ENCODE assay signal across 13 cellular contexts in genomic region chr7:101804087-101804631, GRCh38. TPM values are rescaled to one million over a fixed set of nuclear protein-coding genes. Genes with fewer than 3 reads are reported as not detected.
DNase-seq lines count a peak whose midpoint lies in the region; ATAC-seq and TF ChIP-seq lines count a peak whose summit lies in the region.
"Had no signal": no experiment of that assay in that cellular context is flagged by ENCODE, and none has a peak within 500 bp of the region (broad histone marks: within the 10 kb centered on the region; RNA-seq: fewer than 3 reads in every experiment).

No MANE protein-coding gene starts in this region.

- no peaks in the 10 kb centered on the region for H3K36me3 Mint-ChIP-seq in activated CD8-positive, alpha-beta T cell treated with anti-CD3 and anti-CD28 coated beads for 36 hours (ENCODE audit: low read depth)

- intact Hi-C loops in activated CD8-positive, alpha-beta T cell treated with anti-CD3 and anti-CD28 coated beads for 36 hours (cut with micrococcal nuclease) = no loop called here
- intact Hi-C loops in upper lobe of right lung (cut with DNase I) = no loop called here

- no peak overlapping the region for H3K27ac ChIP-seq in upper lobe of right lung
- H3K27ac ChIP-seq: sigmoid colon had no signal

- CTCF ChIA-PET in activated CD8-positive, alpha-beta T cell treated with anti-CD3 and anti-CD28 coated beads for 36 hours (lab: Charles Lee) = interaction anchor here (1.0 kb wide), 2 partner anchors 60 to 201 kb away, joined by 3 read pairs; no protein-coding TSS in a partner anchor

- TF ChIP-seq CTCF in activated CD8-positive, alpha-beta T cell treated with anti-CD3 and anti-CD28 coated beads for 36 hours (IDR thresholded peaks at IDR 0.05) = no peak
- TF ChIP-seq CTCF in upper lobe of right lung (IDR thresholded peaks at IDR 0.05) = no peak

- no peaks in the 10 kb centered on the region for H3K36me3 ChIP-seq in upper lobe of right lung
- H3K36me3 ChIP-seq: sigmoid colon had no signal

- H3K9me3 Mint-ChIP-seq in stimulated activated naive CD8-positive, alpha-beta T cell treated with anti-CD3 and anti-CD28 coated beads, Interleukin-15, amount 100 ng/mL, for 72 hours = no peaks in the 10 kb centered on the region
- no peaks in the 10 kb centered on the region for H3K9me3 Mint-ChIP-seq in activated CD8-positive, alpha-beta T cell treated with anti-CD3 and anti-CD28 coated beads for 36 hours

- POLR2A ChIA-PET in activated CD8-positive, alpha-beta T cell treated with anti-CD3 and anti-CD28 coated beads for 36 hours (lab: Charles Lee) = interaction anchor here (1.2 kb wide), 1 partner anchor 57 kb away, joined by 3 read pairs; no protein-coding TSS in a partner anchor

- peak; percentile 7 for ATAC-seq in stimulated activated naive CD8-positive, alpha-beta T cell treated with anti-CD3 and anti-CD28 coated beads, Interleukin-15, amount 100 ng/mL, for 72 hours
- ATAC-seq in stimulated activated naive CD8-positive, alpha-beta T cell treated with anti-CD3 and anti-CD28 coated beads, Interleukin-15, Interleukin-2, amounts not matched to agents 100 U/mL and 50 U/mL, for 24 hours = no peak
- ATAC-seq in activated CD8-positive, alpha-beta T cell treated with anti-CD3 and anti-CD28 coated beads for 36 hours = peak; percentile 64
- peak; percentile 72 for ATAC-seq in upper lobe of right lung

- DNase-seq in stimulated activated naive CD8-positive, alpha-beta T cell treated with anti-CD3 and anti-CD28 coated beads, Interleukin-15, amount 100 ng/mL, for 72 hours = no peak
- no peak for DNase-seq in stimulated activated naive CD8-positive, alpha-beta T cell treated with anti-CD3 and anti-CD28 coated beads, Interleukin-15, Interleukin-2, amounts not matched to agents 100 U/mL and 50 U/mL, for 24 hours
- peak; percentile 28 for DNase-seq in activated CD8-positive, alpha-beta T cell treated with anti-CD3 and anti-CD28 coated beads for 36 hours
- DNase-seq in iPS-NIHi11 (ENCODE audit: low spot score) (peak; percentile 48), upper lobe of right lung (no peak), SHP77 (lab: John Stamatoyannopoulos, UW) (no peak), inferior parietal cortex (ENCODE audit: extremely low spot score) (no peak), NCI-H524 (lab: John Stamatoyannopoulos, UW) (no peak)
- DNase-seq: activated CD4-positive, CD25-positive, alpha-beta regulatory T cell treated with anti-CD3 and anti-CD28 coated beads, Interleukin-2, amount 50 U/mL, for 72 hours; C1 segment of cervical spinal cord; KG1; Right ventricle myocardium superior; sigmoid colon had no signal

- H3K4me1 Mint-ChIP-seq in stimulated activated naive CD8-positive, alpha-beta T cell treated with anti-CD3 and anti-CD28 coated beads, Interleukin-15, amount 100 ng/mL, for 72 hours = peaks cover 26% of the 10 kb centered on the region
- H3K4me1 Mint-ChIP-seq in activated CD8-positive, alpha-beta T cell treated with anti-CD3 and anti-CD28 coated beads for 36 hours (ENCODE audit: low read depth) = peaks cover 22% of the 10 kb centered on the region

- peaks cover 22% of the 10 kb centered on the region for H3K27me3 ChIP-seq in upper lobe of right lung

- H3K9me3 ChIP-seq in upper lobe of right lung = no peaks in the 10 kb centered on the region
- H3K9me3 ChIP-seq: sigmoid colon had no signal

- no peak overlapping the region for H3K4me3 ChIP-seq in upper lobe of right lung
- H3K4me3 ChIP-seq: sigmoid colon had no signal

- H3K4me3 Mint-ChIP-seq in stimulated activated naive CD8-positive, alpha-beta T cell treated with anti-CD3 and anti-CD28 coated beads, Interleukin-15, amount 100 ng/mL, for 72 hours = peak overlapping the region; percentile 53 to 68
- H3K4me3 Mint-ChIP-seq in activated CD8-positive, alpha-beta T cell treated with anti-CD3 and anti-CD28 coated beads for 36 hours = peak overlapping the region; percentile 7

- peak overlapping the region in 1 of 2 donors; percentile 48 for H3K27ac Mint-ChIP-seq in stimulated activated naive CD8-positive, alpha-beta T cell treated with anti-CD3 and anti-CD28 coated beads, Interleukin-15, amount 100 ng/mL, for 72 hours
- no peak overlapping the region for H3K27ac Mint-ChIP-seq in activated CD8-positive, alpha-beta T cell treated with anti-CD3 and anti-CD28 coated beads for 36 hours

- peaks cover 20% of the 10 kb centered on the region for H3K27me3 Mint-ChIP-seq in stimulated activated naive CD8-positive, alpha-beta T cell treated with anti-CD3 and anti-CD28 coated beads, Interleukin-15, amount 100 ng/mL, for 72 hours
- peaks cover 10% of the 10 kb centered on the region for H3K27me3 Mint-ChIP-seq in activated CD8-positive, alpha-beta T cell treated with anti-CD3 and anti-CD28 coated beads for 36 hours

- peaks cover 5% of the 10 kb centered on the region for H3K4me1 ChIP-seq in upper lobe of right lung

RNA-seq across cellular contexts. Expression of gene CUX1, which starts 13.3 kb away (rescaled TPM):
- 10 to 100 TPM; 20.2 to 20.4 TPM for total RNA-seq in activated CD8-positive, alpha-beta T cell treated with anti-CD3 and anti-CD28 coated beads for 36 hours
- 132 TPM for total RNA-seq in upper lobe of right lung

Comparison
In these comparisons a context has a peak if more than half of its experiments do, and no peak if none do; other contexts are left out.
1. DNase-seq: peak in activated CD8-positive, alpha-beta T cell treated with anti-CD3 and anti-CD28 coated beads for 36 hours (single experiment) and iPS-NIHi11 (single experiment); none in stimulated activated naive CD8-positive, alpha-beta T cell treated with anti-CD3 and anti-CD28 coated beads, Interleukin-15, amount 100 ng/mL, for 72 hours (0 of 2), stimulated activated naive CD8-positive, alpha-beta T cell treated with anti-CD3 and anti-CD28 coated beads, Interleukin-15, Interleukin-2, amounts not matched to agents 100 U/mL and 50 U/mL, for 24 hours (single experiment), upper lobe of right lung (single experiment), SHP77 (0 of 2), inferior parietal cortex (single experiment) and NCI-H524 (0 of 2).